ENCODE assay signal across 7 cellular contexts in the genomic region with DNA sequence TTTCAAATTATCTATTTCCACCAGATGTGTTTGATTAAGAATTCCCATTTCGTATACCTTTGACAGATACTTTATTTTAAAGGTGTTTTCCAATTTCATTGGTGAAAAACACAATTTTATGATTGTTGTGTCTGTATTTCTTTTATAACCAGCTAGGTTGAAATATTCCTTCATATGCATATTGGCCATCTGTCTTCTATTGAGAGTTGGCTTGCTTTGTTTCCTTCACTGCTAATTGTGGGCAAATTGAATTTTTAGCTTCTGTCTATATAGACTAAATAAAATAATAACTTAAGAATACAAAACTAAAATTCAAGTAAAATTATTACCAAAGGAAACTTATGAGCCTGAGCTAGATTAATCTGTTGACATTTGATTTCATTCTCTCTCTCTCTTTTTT. TPM values are rescaled to one million over a fixed set of nuclear protein-coding genes. Genes with fewer than 3 reads are reported as not detected.
"Had no signal": no experiment of that assay in that cellular context is flagged by ENCODE, and none has a peak within 500 bp of the region (broad histone marks: within the 10 kb centered on the region; RNA-seq: fewer than 3 reads in every experiment).

No MANE protein-coding gene starts in this region.

- H3K4me3 ChIP-seq: GM12878 had no signal

- DNase-seq: GDM1, GF-D8 had no signal

- FAIRE-seq: GM12878, GM12891, GM12892, GM18507, GM19239 had no signal

- ATAC-seq: GM12878 had no signal

RNA-seq across cellular contexts. Expression of gene KRTAP3-3, which starts 1.2 kb away (rescaled TPM):
- total RNA-seq: GM12878 had no signal
- polyA plus RNA-seq: GM12878 had no signal

RNA-seq across cellular contexts. Expression of gene KRTAP3-2, which starts 4.6 kb away (rescaled TPM):
- total RNA-seq: GM12878 had no signal
- polyA plus RNA-seq: GM12878 had no signal

RNA-seq across cellular contexts. Expression of gene KRT40, which starts 11.0 kb away (rescaled TPM):
- total RNA-seq: GM12878 had no signal
- polyA plus RNA-seq: GM12878 had no signal

RNA-seq across cellular contexts. Expression of gene KRTAP3-1, which starts 13.8 kb away (rescaled TPM):
- total RNA-seq: GM12878 had no signal
- polyA plus RNA-seq: GM12878 had no signal

RNA-seq across cellular contexts. Expression of gene KRT39, which starts 28.4 kb away (rescaled TPM):
- total RNA-seq: GM12878 had no signal
- polyA plus RNA-seq: GM12878 had no signal
